In genomic region chr4:54400188-54400587, GRCh38 we compare ENCODE assay signal across 1 cellular context.
TF ChIP-seq lines count a peak whose summit lies in the region.

No MANE protein-coding gene starts in this region.

TF ChIP-seq in SK-N-SH treated with all-trans-retinoic acid at 6 μM for 48 hours, 23 proteins besides CTCF, POLR2A, EP300 and RAD21 (continued from another document):
- TF ChIP-seq TSHZ2 (CRISPR knock-in tag; IDR thresholded peaks at IDR 0.05) (no peak), ZFP30 (CRISPR knock-in tag; IDR thresholded peaks at IDR 0.05) (no peak), ZNF70 (CRISPR knock-in tag; IDR thresholded peaks at IDR 0.05) (no peak), PPARA (CRISPR knock-in tag; IDR thresholded peaks at IDR 0.05; ENCODE audit: borderline replicate concordance) (no peak), CREB5 (CRISPR knock-in tag; IDR thresholded peaks at IDR 0.05; ENCODE audit: low read depth) (no peak), ZFP3 (CRISPR knock-in tag; IDR thresholded peaks at IDR 0.05) (no peak), OSR1 (CRISPR knock-in tag; IDR thresholded peaks at IDR 0.05) (no peak), BACH2 (CRISPR knock-in tag; IDR thresholded peaks at IDR 0.05; ENCODE audit: borderline replicate concordance) (no peak), TOX (CRISPR knock-in tag; IDR thresholded peaks at IDR 0.05; ENCODE audit: borderline replicate concordance) (no peak), ZC3H10 (CRISPR knock-in tag; IDR thresholded peaks at IDR 0.05) (no peak), ZNF8 (CRISPR knock-in tag; IDR thresholded peaks at IDR 0.05) (no peak), GLIS3 (CRISPR knock-in tag; IDR thresholded peaks at IDR 0.05) (no peak), SNAI2 (CRISPR knock-in tag; IDR thresholded peaks at IDR 0.05) (no peak), ZNF565 (CRISPR knock-in tag; conservative IDR thresholded peaks at IDR 0.05; ENCODE audit: low read depth) (no peak), CSRNP3 (CRISPR knock-in tag; IDR thresholded peaks at IDR 0.05) (no peak), ESRRG (CRISPR knock-in tag; IDR thresholded peaks at IDR 0.05) (no peak), POU6F1 (CRISPR knock-in tag; IDR thresholded peaks at IDR 0.05; ENCODE audit: borderline replicate concordance, low read depth) (no peak), CSDC2 (CRISPR knock-in tag; IDR thresholded peaks at IDR 0.05) (no peak)
